Comparison of ENCODE assay signal across 20 cellular contexts in the genomic region with DNA sequence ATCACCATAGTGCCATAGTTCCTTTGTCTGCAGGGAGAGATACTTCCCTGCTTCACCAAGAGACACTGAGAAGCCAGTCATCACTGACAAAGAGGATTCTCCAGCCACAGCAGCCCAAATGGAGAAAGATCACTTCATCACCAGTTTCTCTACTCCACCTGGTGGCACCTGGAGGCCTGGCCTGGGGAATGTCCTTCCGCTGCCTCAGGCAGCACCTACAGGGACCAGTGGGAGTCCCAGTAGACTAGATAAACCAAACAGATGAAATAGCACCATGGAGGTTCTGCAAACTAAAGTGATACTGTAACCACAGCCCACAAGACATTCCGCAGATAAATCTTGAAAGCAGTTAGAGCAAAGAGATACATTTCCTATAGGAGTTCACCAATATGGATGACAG.
"Had no signal": no experiment of that assay in that cellular context is flagged by ENCODE, and none has a peak within 500 bp of the region (broad histone marks: within the 10 kb centered on the region; RNA-seq: fewer than 3 reads in every experiment).

No MANE protein-coding gene starts in this region.

- H3K36me3 ChIP-seq: brain microvascular endothelial cell, esophagus squamous epithelium, right lobe of liver, tibial nerve had no signal

- H3K4me3 ChIP-seq: coronary artery, esophagus squamous epithelium, lung, right lobe of liver, smooth muscle cell, tibial nerve had no signal

- FAIRE-seq: endothelial cell of umbilical vein had no signal

- H3K27me3 ChIP-seq: brain microvascular endothelial cell, esophagus squamous epithelium, right lobe of liver, tibial nerve had no signal

- H3K4me1 ChIP-seq: esophagus squamous epithelium, right lobe of liver, tibial nerve had no signal

- H3K27ac ChIP-seq: brain microvascular endothelial cell, coronary artery, esophagus squamous epithelium, right lobe of liver, tibial nerve had no signal

- DNase-seq: activated CD4-positive, alpha-beta T cell treated with anti-CD3 and anti-CD28 coated beads for 1 hour; activated CD4-positive, alpha-beta T cell treated with anti-CD3 and anti-CD28 coated beads, Interleukin-2, amount 50 U/mL, for 4 hours; activated naive CD4-positive, alpha-beta T cell treated with Interleukin-2 at 50 U/mL for 16 hours; anterior cingulate cortex; brain microvascular endothelial cell; esophagus squamous epithelium; left cardiac atrium; midbrain; right lobe of liver; stimulated activated CD4-positive, alpha-beta T cell treated with anti-CD3 and anti-CD28 coated beads, Interleukin-4, amount 100 ng/mL, for 4 hours; stimulated activated CD8-positive, alpha-beta memory T cell treated with anti-CD3 and anti-CD28 coated beads, Interleukin-4, amount 100 ng/mL, for 48 hours; stimulated activated naive CD4-positive, alpha-beta T cell treated with Interleukin-2 at 50 U/mL for 16 hours; substantia nigra; T1000 had no signal

- ATAC-seq: activated T-helper 17 cell treated with anti-CD3 and anti-CD28 coated beads, Interleukin-2, amount 50 U/mL, for 72 hours; left cardiac atrium had no signal
